5 cellular contexts compared by ENCODE assay signal in the genomic region with DNA sequence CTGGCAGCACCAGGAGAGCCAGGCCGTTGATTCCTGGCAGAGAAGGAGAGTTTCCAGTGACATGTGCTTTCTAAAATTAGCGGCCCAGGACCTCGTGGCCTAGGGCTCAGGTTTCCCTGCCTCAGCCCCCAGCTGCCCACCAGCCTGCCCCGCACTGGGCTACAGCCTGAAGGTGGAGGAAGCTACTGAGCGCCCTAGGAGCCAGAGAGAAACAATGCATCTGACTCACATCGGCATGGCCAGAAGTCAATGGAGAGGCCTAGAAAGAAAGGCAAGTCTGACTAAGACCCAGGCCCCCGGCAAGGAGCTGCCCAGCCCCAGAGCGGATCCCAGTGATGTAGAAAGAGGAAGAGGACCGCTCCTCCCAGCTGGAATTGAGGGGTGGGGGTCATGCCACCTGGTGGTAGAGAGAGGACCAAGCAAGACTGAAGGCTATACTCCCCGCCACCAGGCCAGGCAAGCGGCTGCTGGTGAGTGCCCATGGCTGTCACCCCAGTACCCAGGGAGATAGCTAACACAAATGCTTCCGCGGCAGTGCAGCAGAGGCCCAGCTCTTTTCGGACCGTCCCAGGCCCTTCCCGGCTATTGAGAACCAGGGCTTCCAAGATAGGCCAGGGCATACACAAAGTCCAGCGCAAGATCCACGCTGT. TPM values are rescaled to one million over a fixed set of nuclear protein-coding genes. Genes with fewer than 3 reads are reported as not detected.
"Had no signal": no experiment of that assay in that cellular context is flagged by ENCODE, and none has a peak within 500 bp of the region (broad histone marks: within the 10 kb centered on the region; RNA-seq: fewer than 3 reads in every experiment).

No MANE protein-coding gene starts in this region.

RNA-seq across cellular contexts. Expression of a gene that starts 31.9 kb away (rescaled TPM):
- total RNA-seq: activated CD8-positive, alpha-beta memory T cell treated with anti-CD3 and anti-CD28 coated beads for 36 hours; activated T-helper 1 cell treated with anti-CD3 and anti-CD28 coated beads, Interleukin-12 subunit alpha, Interleukin-12 subunit beta, Interleukin-2, Interleukin-4 antibody, amounts not matched to agents 30 ng/mL and 10 ng/mL and 1 ng/mL, durations not matched to agents 14 hours and 24 hours and 36 hours; RPMI7951; SJSA1 had no signal
- polyA plus RNA-seq: naive thymus-derived CD4-positive, alpha-beta T cell had no signal

RNA-seq across cellular contexts. Expression of a gene that starts 58.5 kb away (rescaled TPM):
- polyA plus RNA-seq: naive thymus-derived CD4-positive, alpha-beta T cell had no signal
